ENCODE assay signal across 9 cellular contexts in the genomic region with DNA sequence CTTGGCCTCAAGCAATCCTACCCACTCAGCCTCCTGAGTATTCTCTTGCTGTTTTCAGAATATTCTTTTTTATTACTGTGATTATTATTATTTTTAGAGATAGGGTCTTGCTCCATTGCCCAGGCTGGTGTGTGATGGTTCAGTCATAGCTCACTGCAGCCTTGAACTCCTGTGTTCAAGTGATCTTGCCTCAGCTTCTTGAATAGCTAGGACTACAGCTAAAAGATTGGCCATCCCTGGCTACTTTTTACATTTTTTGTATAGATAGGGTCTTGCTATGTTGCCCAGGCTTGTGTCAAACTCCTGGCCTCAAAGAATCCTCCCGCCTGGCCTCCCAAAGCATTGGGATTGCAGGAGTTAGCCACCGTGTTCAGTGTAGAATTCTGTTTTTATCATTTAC.
"Had no signal": no experiment of that assay in that cellular context is flagged by ENCODE, and none has a peak within 500 bp of the region (broad histone marks: within the 10 kb centered on the region; RNA-seq: fewer than 3 reads in every experiment).

No MANE protein-coding gene starts in this region.

- H3K4me1 Mint-ChIP-seq: GM23338 had no signal

- H2AFZ ChIP-seq: GM23338 had no signal

- H3K4me3 Mint-ChIP-seq: GM23338, H9, HFFc6 had no signal

- H3K27ac ChIP-seq: HL-60 had no signal

- H3K27ac Mint-ChIP-seq: GM23338, H9, HFFc6 had no signal

- H3K4me2 ChIP-seq: GM23338 had no signal

- ATAC-seq: GM23338 had no signal

- DNase-seq: H9, HCEC 1CT, HFFc6, IMR-90, KBM-7 had no signal

- FAIRE-seq: H1, H54 had no signal

- H3K4me3 ChIP-seq: GM23338 had no signal
